Comparison of ENCODE assay signal across 8 cellular contexts in genomic region chr22:31082606-31083376, GRCh38. TPM values are rescaled to one million over a fixed set of nuclear protein-coding genes. Genes with fewer than 3 reads are reported as not detected.
A peak's percentile ranks its signal among the peaks of the same experiment; 100 is the strongest.
DNase-seq lines count a peak whose midpoint lies in the region; ATAC-seq, FAIRE-seq and TF ChIP-seq lines count a peak whose summit lies in the region.

No MANE protein-coding gene starts in this region.

- H3K27me3 Mint-ChIP-seq in naive thymus-derived CD4-positive, alpha-beta T cell: no peaks in the 10 kb centered on the region

- peak overlapping the region; percentile 96 for H3K27ac ChIP-seq in endothelial cell of umbilical vein (ENCODE audit: insufficient read depth, low read depth, low read length)
- no peak overlapping the region for H3K27ac ChIP-seq in naive thymus-derived CD4-positive, alpha-beta T cell (ENCODE audit: low read depth, low read length)
- peak overlapping the region; percentile 99 to 100 for H3K27ac ChIP-seq in tibial artery

- TF ChIP-seq POLR2A in endothelial cell of umbilical vein (IDR thresholded peaks at IDR 0.05; ENCODE audit: low read depth, low read length): peak; percentile 5

- H3K36me3 ChIP-seq in endothelial cell of umbilical vein (ENCODE audit: control insufficient read depth in 2 of 2, extremely low read depth in 1 of 2, insufficient read depth in 2 of 2, low read length in 2 of 2) (peaks cover 8% of the 10 kb centered on the region in 2 experiments), tibial artery (peaks cover 39 to 44% (median 40%) of the 10 kb centered on the region in 3 donors)
- H3K36me3 ChIP-seq in naive thymus-derived CD4-positive, alpha-beta T cell (ENCODE audit: control insufficient read depth in 2 of 3, insufficient read depth in 3 of 3, low read length in 3 of 3): peaks cover 0 to 3% (median 0%) of the 10 kb centered on the region in 3 experiments

- H3K79me2 ChIP-seq in endothelial cell of umbilical vein (ENCODE audit: control insufficient read depth, insufficient read depth, low read length): peaks cover 65% of the 10 kb centered on the region

- FAIRE-seq in endothelial cell of umbilical vein (lab: Jason Lieb, UNC): no peak

- H3K27me3 ChIP-seq in endothelial cell of umbilical vein (ENCODE audit: control insufficient read depth in 2 of 2, insufficient read depth in 2 of 2, low read length in 2 of 2) (no peaks in the 10 kb centered on the region), tibial artery (no peaks in the 10 kb centered on the region)
- H3K27me3 ChIP-seq in naive thymus-derived CD4-positive, alpha-beta T cell (ENCODE audit: control insufficient read depth in 2 of 2, insufficient read depth in 2 of 2, low read length in 2 of 2): no peaks in the 10 kb centered on the region

- BruUV-seq in endothelial cell of umbilical vein (replicated peaks; lab: Mats Ljungman, UMichigan): no TSS peak

- H3K9me3 Mint-ChIP-seq in naive thymus-derived CD4-positive, alpha-beta T cell: no peaks in the 10 kb centered on the region

- no peak for ATAC-seq in naive thymus-derived CD4-positive, alpha-beta T cell
- ATAC-seq in GM18868 (IDR thresholded peaks at IDR 0.05; ENCODE audit: unreplicated experiment): no peak

- H3K4me3 Mint-ChIP-seq in naive thymus-derived CD4-positive, alpha-beta T cell: peak overlapping the region; percentile 33 to 93 (median 88)

- POLR2A ChIA-PET in endothelial cell of umbilical vein (lab: Charles Lee): interaction anchor here (0.7 to 3.1 kb wide), 5 partner anchors 36 to 142 kb away, joined by 3 to 44 read pairs (median 6); partner anchors contain the start of genes MORC2 and TUG1
- POLR2A ChIA-PET in naive thymus-derived CD4-positive, alpha-beta T cell (lab: Charles Lee): interaction anchor here (0.8 to 5.3 kb wide), 9 partner anchors 25 to 209 kb away, joined by 3 to 31 read pairs (median 6); partner anchors contain the start of genes MORC2, PIK3IP1, SELENOM and TUG1

- peak overlapping the region; percentile 93 for H3K9ac ChIP-seq in endothelial cell of umbilical vein (replicated peaks; ENCODE audit: extremely low read depth, insufficient read depth, low read length)

- H3K4me2 ChIP-seq in endothelial cell of umbilical vein (ENCODE audit: insufficient read depth, low read length): peak overlapping the region; percentile 74

- peaks cover 33% of the 10 kb centered on the region for H3K4me1 ChIP-seq in endothelial cell of umbilical vein (ENCODE audit: control insufficient read depth, extremely low read depth, insufficient read depth, low read length)
- peaks cover 13 to 39% of the 10 kb centered on the region in 2 donors for H3K4me1 ChIP-seq in naive thymus-derived CD4-positive, alpha-beta T cell (ENCODE audit: control insufficient read depth in 2 of 2, insufficient read depth in 2 of 2, low read length in 2 of 2)
- peaks cover 0 to 62% (median 52%) of the 10 kb centered on the region in 4 donors for H3K4me1 ChIP-seq in tibial artery

- no peak overlapping the region for H2AFZ ChIP-seq in endothelial cell of umbilical vein (ENCODE audit: low read depth, low read length)

- no peak for TF ChIP-seq EP300 in Ishikawa (IDR thresholded peaks at IDR 0.05; ENCODE audit: borderline replicate concordance)

- peak overlapping the region in 5 of 9 donors; percentile 35 to 70 (median 48) for H3K27ac Mint-ChIP-seq in naive thymus-derived CD4-positive, alpha-beta T cell

- DNase-seq in COR-L47 (lab: John Stamatoyannopoulos, UW): peak; percentile 36
- peak; percentile 49 to 58 for DNase-seq in activated CD4-positive, alpha-beta T cell treated with anti-CD3 and anti-CD28 coated beads, Interleukin-2, amount 50 U/mL, for 4 hours
- DNase-seq in endothelial cell of umbilical vein (ENCODE audit: low read depth, low spot score): peak; percentile 55
- DNase-seq in naive thymus-derived CD4-positive, alpha-beta T cell: peak in 8 of 9 donors; percentile 42 to 63 (median 54)
- peak; percentile 66 to 92 for DNase-seq in tibial artery
- DNase-seq in GM19238 (ENCODE audit: insufficient read length, low spot score): no peak

- dilution Hi-C loops in endothelial cell of umbilical vein (cut with MboI; ENCODE audit: extremely low pct_ligation_motif_present, low sequenced_read_pairs): no loop called here

- H4K20me1 ChIP-seq in endothelial cell of umbilical vein (replicated peaks; ENCODE audit: control insufficient read depth, extremely low read depth, insufficient read depth, low read length): no peaks in the 10 kb centered on the region

- H3K9me1 ChIP-seq in endothelial cell of umbilical vein (replicated peaks; ENCODE audit: control insufficient read depth, extremely low read depth, insufficient read depth, low read length): no peaks in the 10 kb centered on the region

- peak; percentile 29; the same call in 1 of the 2 replicates for TF ChIP-seq RAD21 in Ishikawa (IDR thresholded peaks at IDR 0.05; ENCODE audit: low read depth)

- intact Hi-C loops in endothelial cell of umbilical vein (cut with micrococcal nuclease): loop anchor here (1.0 kb wide), 2 partner anchors 113 to 447 kb away; partner anchors contain the start of genes SLC35E4 and TUG1
- intact Hi-C loops in naive thymus-derived CD4-positive, alpha-beta T cell (cut with micrococcal nuclease): loop anchor here (1.0 to 10.0 kb wide), 6 partner anchors 130 to 795 kb away; partner anchors contain the start of genes CASTOR1 (in 1 of the 2), DEPDC5 (in 1 of the 2), LIMK2 (in 1 of the 2) and PIK3IP1 (in 1 of the 2)
- intact Hi-C loops in tibial artery (cut with DNase I; ENCODE audit: low total_unique reads): loop anchor here (2.0 to 5.0 kb wide), 2 partner anchors 45 to 114 kb away; partner anchors contain the start of genes MORC2 and TUG1

- H3K9me3 ChIP-seq in endothelial cell of umbilical vein (replicated peaks; ENCODE audit: control insufficient read depth, insufficient read depth, low read length): no peaks in the 10 kb centered on the region
- no peaks in the 10 kb centered on the region for H3K9me3 ChIP-seq in naive thymus-derived CD4-positive, alpha-beta T cell (ENCODE audit: control insufficient read depth in 2 of 3, low read length in 3 of 3)
- no peaks in the 10 kb centered on the region for H3K9me3 ChIP-seq in tibial artery

- H3K4me1 Mint-ChIP-seq in naive thymus-derived CD4-positive, alpha-beta T cell: peaks cover 26 to 43% (median 38%) of the 10 kb centered on the region in 7 donors

- TF ChIP-seq CTCF in endothelial cell of umbilical vein (IDR thresholded peaks at IDR 0.05; ENCODE audit: extremely low read depth in 1 of 2, insufficient read depth in 1 of 2, low read depth in 1 of 2, low read length in 2 of 2) (peak; percentile 56 to 82), tibial artery (IDR thresholded peaks at IDR 0.05) (peak; percentile 74 to 78)

- no peaks in the 10 kb centered on the region for H3K36me3 Mint-ChIP-seq in naive thymus-derived CD4-positive, alpha-beta T cell

- CTCF ChIA-PET in endothelial cell of umbilical vein (lab: Charles Lee): interaction anchor here (0.6 to 5.9 kb wide), 26 partner anchors 10 to 416 kb away, joined by 3 to 150 read pairs (median 4); partner anchors contain the start of genes MORC2, SELENOM and TUG1
- CTCF ChIA-PET in naive thymus-derived CD4-positive, alpha-beta T cell (lab: Charles Lee): interaction anchor here (0.6 to 8.1 kb wide), 10 partner anchors 9 to 336 kb away, joined by 3 to 59 read pairs (median 6); no protein-coding TSS in a partner anchor

- H3K4me3 ChIP-seq in endothelial cell of umbilical vein (replicated peaks in 1 of 3; ENCODE audit: insufficient read depth in 1 of 3, low read depth in 1 of 3, low read length in 3 of 3): peak overlapping the region; percentile 47 to 85 (median 65)
- no peak overlapping the region for H3K4me3 ChIP-seq in naive thymus-derived CD4-positive, alpha-beta T cell (ENCODE audit: low read length)
- H3K4me3 ChIP-seq in tibial artery: peak overlapping the region; percentile 90 to 92

RNA-seq across cellular contexts. Expression of gene SMTN, which starts 1.7 kb away (rescaled TPM):
- 197 and 201 TPM in 2 replicates for total RNA-seq in endothelial cell of umbilical vein
- polyA plus RNA-seq in endothelial cell of umbilical vein: 56.0 and 59.0 TPM in 2 replicates
- polyA plus RNA-seq in endothelial cell of umbilical vein (2011; cell fraction: cytosol; rRNA removed): 34.9 and 37.7 TPM in 2 replicates
- polyA plus RNA-seq in endothelial cell of umbilical vein (2011; cell fraction: nucleus; rRNA removed): 164 and 190 TPM in 2 replicates
- polyA plus RNA-seq in endothelial cell of umbilical vein (2012): 51.7 and 108 TPM in 2 replicates
- 37.2 and 45.0 TPM in 2 replicates for polyA minus RNA-seq in endothelial cell of umbilical vein
- 7.0 TPM for polyA minus RNA-seq in endothelial cell of umbilical vein (2011; cell fraction: cytosol; rRNA and poly(A)+ RNA removed)
- 46.6 and 75.9 TPM in 2 replicates for polyA minus RNA-seq in endothelial cell of umbilical vein (2011; cell fraction: nucleus; rRNA and poly(A)+ RNA removed)
- total RNA-seq in naive thymus-derived CD4-positive, alpha-beta T cell: 10 to 100 TPM in 1 of 5 experiments, 1 to 10 TPM in 4; 3.1 to 14.9 (median 6.2) TPM
- polyA plus RNA-seq in naive thymus-derived CD4-positive, alpha-beta T cell: 1 to 10 TPM; 1.1 to 3.9 TPM

RNA-seq across cellular contexts. Expression of gene SELENOM, which starts 24.6 kb away (rescaled TPM):
- total RNA-seq in endothelial cell of umbilical vein: 29.6 TPM in 2 replicates
- 87.1 and 132 TPM in 2 replicates for polyA plus RNA-seq in endothelial cell of umbilical vein
- 35.4 and 66.1 TPM in 2 replicates for polyA plus RNA-seq in endothelial cell of umbilical vein (2011; cell fraction: cytosol; rRNA removed)
- polyA plus RNA-seq in endothelial cell of umbilical vein (2011; cell fraction: nucleus; rRNA removed): 27.3 and 31.4 TPM in 2 replicates
- 26.4 and 50.3 TPM in 2 replicates for polyA plus RNA-seq in endothelial cell of umbilical vein (2012)
- polyA minus RNA-seq in endothelial cell of umbilical vein: 12.0 and 16.9 TPM in 2 replicates
- 1.4 TPM for polyA minus RNA-seq in endothelial cell of umbilical vein (2011; cell fraction: cytosol; rRNA and poly(A)+ RNA removed)
- polyA minus RNA-seq in endothelial cell of umbilical vein (2011; cell fraction: nucleus; rRNA and poly(A)+ RNA removed): 9.3 and 15.6 TPM in 2 replicates
- total RNA-seq in naive thymus-derived CD4-positive, alpha-beta T cell: 10 to 100 TPM in 4 of 5 experiments, 1 to 10 TPM in 1; 9.1 to 71.5 (median 68.6) TPM
- polyA plus RNA-seq in naive thymus-derived CD4-positive, alpha-beta T cell: 100 to 1,000 TPM; 129 to 175 TPM

RNA-seq across cellular contexts. Expression of gene INPP5J, which starts 40.0 kb away (rescaled TPM):
- total RNA-seq in endothelial cell of umbilical vein: 0.49 and 0.65 TPM in 2 replicates
- polyA plus RNA-seq in endothelial cell of umbilical vein: 0.43 and 0.59 TPM in 2 replicates
- 0.25 and 0.45 TPM in 2 replicates for polyA plus RNA-seq in endothelial cell of umbilical vein (2011; cell fraction: cytosol; rRNA removed)
- 2.2 and 2.4 TPM in 2 replicates for polyA plus RNA-seq in endothelial cell of umbilical vein (2011; cell fraction: nucleus; rRNA removed)
- polyA plus RNA-seq in endothelial cell of umbilical vein (2012): 0.32 and 0.44 TPM in 2 replicates
- 0.39 and 1.0 TPM in 2 replicates for polyA minus RNA-seq in endothelial cell of umbilical vein
- polyA minus RNA-seq in endothelial cell of umbilical vein (2011; cell fraction: cytosol; rRNA and poly(A)+ RNA removed): 5.3 TPM
- polyA minus RNA-seq in endothelial cell of umbilical vein (2011; cell fraction: nucleus; rRNA and poly(A)+ RNA removed): 0.53 and 0.58 TPM in 2 replicates
- total RNA-seq in naive thymus-derived CD4-positive, alpha-beta T cell: under 1 TPM in 4 of 5 experiments, not detected in 1; 0.24 to 0.81 (median 0.51) TPM
- polyA plus RNA-seq in naive thymus-derived CD4-positive, alpha-beta T cell: not detected

RNA-seq across cellular contexts. Expression of gene PLA2G3, which starts 57.5 kb away (rescaled TPM):
- total RNA-seq in endothelial cell of umbilical vein: 0.75 and 1.0 TPM in 2 replicates
- 0.84 and 0.91 TPM in 2 replicates for polyA plus RNA-seq in endothelial cell of umbilical vein
- 0.50 and 0.55 TPM in 2 replicates for polyA plus RNA-seq in endothelial cell of umbilical vein (2011; cell fraction: cytosol; rRNA removed)
- polyA plus RNA-seq in endothelial cell of umbilical vein (2011; cell fraction: nucleus; rRNA removed): 0.43 and 0.49 TPM in 2 replicates
- polyA plus RNA-seq in endothelial cell of umbilical vein (2012): 0.16 and 0.25 TPM in 2 replicates
- 0.41 and 0.76 TPM in 2 replicates for polyA minus RNA-seq in endothelial cell of umbilical vein
- polyA minus RNA-seq in endothelial cell of umbilical vein (2011; cell fraction: cytosol; rRNA and poly(A)+ RNA removed): not detected
- polyA minus RNA-seq in endothelial cell of umbilical vein (2011; cell fraction: nucleus; rRNA and poly(A)+ RNA removed): 0.14 and 0.29 TPM in 2 replicates
- not detected for total RNA-seq in naive thymus-derived CD4-positive, alpha-beta T cell
- polyA plus RNA-seq in naive thymus-derived CD4-positive, alpha-beta T cell: not detected

Comparison
In these comparisons a context has a peak if more than half of its experiments do, and no peak if none do; other contexts are left out.
1. RNA of gene SMTN, which starts 1.7 kb away (total RNA-seq): 197 to 201 TPM in endothelial cell of umbilical vein; 3.1 to 14.9 TPM in naive thymus-derived CD4-positive, alpha-beta T cell; every median in the first group is over 10 times any median in the second.